Comparison of ENCODE assay signal across 1 cellular context in genomic region chr20:49603209-49603627, GRCh38.
TF ChIP-seq lines count a peak whose summit lies in the region.

No MANE protein-coding gene starts in this region.

TF ChIP-seq in HepG2, 621 proteins besides CTCF, POLR2A, EP300 and RAD21 (continued from another document and continues in another):
- TF ChIP-seq ZNF275 (CRISPR knock-in tag; IDR thresholded peaks at IDR 0.05; ENCODE audit: borderline replicate concordance) (no peak), RBM39 (IDR thresholded peaks at IDR 0.05; ENCODE audit: low read depth, low read length, poor library complexity, severe bottlenecking) (no peak), SMARCC2 (IDR thresholded peaks at IDR 0.05) (no peak), ZNF790 (CRISPR knock-in tag; IDR thresholded peaks at IDR 0.05; ENCODE audit: borderline replicate concordance) (no peak), KMT2B (CRISPR knock-in tag; IDR thresholded peaks at IDR 0.05) (0 out of 2 replicates have a peak, but pooled peaks have one; percentile 11), ATAD3A (CRISPR knock-in tag; IDR thresholded peaks at IDR 0.05) (no peak), ZHX2 (IDR thresholded peaks at IDR 0.05; ENCODE audit: low read depth) (no peak), ZHX2 (CRISPR knock-in tag; IDR thresholded peaks at IDR 0.05; ENCODE audit: borderline replicate concordance) (no peak), ZNF354B (CRISPR knock-in tag; IDR thresholded peaks at IDR 0.05) (no peak), PLSCR1 (CRISPR knock-in tag; IDR thresholded peaks at IDR 0.05; ENCODE audit: borderline replicate concordance) (no peak), NR2F1 (CRISPR knock-in tag; IDR thresholded peaks at IDR 0.05) (no peak), ZKSCAN8 (CRISPR knock-in tag; IDR thresholded peaks at IDR 0.05; ENCODE audit: borderline replicate concordance) (no peak), SALL1 (CRISPR knock-in tag; IDR thresholded peaks at IDR 0.05) (peak; percentile 72), ZNF513 (CRISPR knock-in tag; conservative IDR thresholded peaks at IDR 0.05) (no peak), RORA (CRISPR knock-in tag; IDR thresholded peaks at IDR 0.05) (no peak), EED (CRISPR knock-in tag; IDR thresholded peaks at IDR 0.05) (0 out of 2 replicates have a peak, but pooled peaks have one; percentile 3), XBP1 (CRISPR knock-in tag; IDR thresholded peaks at IDR 0.05) (no peak), HIVEP1 (CRISPR knock-in tag; IDR thresholded peaks at IDR 0.05) (no peak), CREB1 (IDR thresholded peaks at IDR 0.05) (no peak), CREB1 (CRISPR knock-in tag; IDR thresholded peaks at IDR 0.05) (no peak), SNRNP70 (IDR thresholded peaks at IDR 0.05; ENCODE audit: low read depth, low read length) (no peak), ZBTB10 (CRISPR knock-in tag; IDR thresholded peaks at IDR 0.05; ENCODE audit: borderline replicate concordance) (no peak), ZNF737 (CRISPR knock-in tag; IDR thresholded peaks at IDR 0.05; ENCODE audit: borderline replicate concordance) (no peak), HNF4G (IDR thresholded peaks at IDR 0.05; ENCODE audit: borderline replicate concordance, low read depth, low read length) (peak; percentile 27; the same call in 1 of the 2 replicates), HNF4G (CRISPR knock-in tag; IDR thresholded peaks at IDR 0.05; ENCODE audit: borderline replicate concordance, low read depth) (no peak), IRF1 (CRISPR knock-in tag; IDR thresholded peaks at IDR 0.05; ENCODE audit: low read depth) (no peak), ZNF781 (CRISPR knock-in tag; IDR thresholded peaks at IDR 0.05; ENCODE audit: borderline replicate concordance, not compliant biosample characterization) (no peak), SAP130 (CRISPR knock-in tag; IDR thresholded peaks at IDR 0.05; ENCODE audit: low read depth) (peak; percentile 44; the same call in 1 of the 2 replicates), CREM (IDR thresholded peaks at IDR 0.05) (no peak), CREM (CRISPR knock-in tag; IDR thresholded peaks at IDR 0.05) (no peak), IKZF4 (CRISPR knock-in tag; IDR thresholded peaks at IDR 0.05; ENCODE audit: borderline replicate concordance, low read depth, not compliant biosample characterization) (no peak), ELK4 (CRISPR knock-in tag; IDR thresholded peaks at IDR 0.05; ENCODE audit: borderline replicate concordance) (no peak), NCOA5 (CRISPR knock-in tag; IDR thresholded peaks at IDR 0.05) (no peak), ZNF772 (CRISPR knock-in tag; IDR thresholded peaks at IDR 0.05) (0 out of 2 replicates have a peak, but pooled peaks have one; percentile 64), ZNF205 (CRISPR knock-in tag; IDR thresholded peaks at IDR 0.05) (0 out of 2 replicates have a peak, but pooled peaks have one; percentile 22), ZNF30 (CRISPR knock-in tag; IDR thresholded peaks at IDR 0.05) (no peak), KLF13 (CRISPR knock-in tag; IDR thresholded peaks at IDR 0.05) (0 out of 2 replicates have a peak, but pooled peaks have one; percentile 16), NFE2L2 (IDR thresholded peaks at IDR 0.05; ENCODE audit: low read length) (no peak), AKAP8 (CRISPR knock-in tag; IDR thresholded peaks at IDR 0.05) (0 out of 2 replicates have a peak, but pooled peaks have one; percentile 41), PAX8 (CRISPR knock-in tag; IDR thresholded peaks at IDR 0.05; ENCODE audit: borderline replicate concordance) (no peak), TEAD2 (CRISPR knock-in tag; IDR thresholded peaks at IDR 0.05) (no peak), ZFP36L1 (CRISPR knock-in tag; IDR thresholded peaks at IDR 0.05) (no peak), UBTF (CRISPR knock-in tag; IDR thresholded peaks at IDR 0.05) (peak; percentile 76), MBNL3 (CRISPR knock-in tag; conservative IDR thresholded peaks at IDR 0.05) (no peak), ZSCAN9 (CRISPR knock-in tag; IDR thresholded peaks at IDR 0.05; ENCODE audit: borderline replicate concordance) (peak; percentile 64; the same call in 1 of the 2 replicates), ZNF567 (CRISPR knock-in tag; IDR thresholded peaks at IDR 0.05; ENCODE audit: borderline replicate concordance) (no peak), MAFF (IDR thresholded peaks at IDR 0.05; ENCODE audit: low read depth, low read length) (no peak), MIXL1 (CRISPR knock-in tag; IDR thresholded peaks at IDR 0.05) (0 out of 2 replicates have a peak, but pooled peaks have one; percentile 60), RNF219 (CRISPR knock-in tag; IDR thresholded peaks at IDR 0.05) (no peak)
